In the genomic region with DNA sequence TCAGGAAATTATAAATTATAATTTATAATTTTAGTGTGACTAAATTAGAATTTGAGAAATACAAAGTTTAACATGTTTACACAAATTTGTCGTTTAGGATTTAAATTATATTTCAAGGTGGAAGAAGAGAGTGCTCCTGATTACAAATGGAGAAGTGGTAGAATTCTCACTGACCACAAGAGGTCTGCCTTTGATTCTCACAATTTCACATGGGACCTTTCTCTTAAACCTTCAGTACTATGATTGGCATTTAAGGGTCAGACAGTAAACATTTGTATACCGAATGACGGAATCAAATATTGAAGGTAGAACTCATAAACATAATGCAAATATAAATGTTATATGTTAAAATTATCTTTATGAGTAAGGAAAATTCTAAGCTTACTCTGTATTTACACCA, we compare ENCODE assay signal across 2 cellular contexts.
TF ChIP-seq lines count a peak whose summit lies in the region.

No MANE protein-coding gene starts in this region.

TF ChIP-seq in SK-N-SH, 30 proteins besides CTCF, POLR2A, EP300 and RAD21:
- TF ChIP-seq, protein P1, sequence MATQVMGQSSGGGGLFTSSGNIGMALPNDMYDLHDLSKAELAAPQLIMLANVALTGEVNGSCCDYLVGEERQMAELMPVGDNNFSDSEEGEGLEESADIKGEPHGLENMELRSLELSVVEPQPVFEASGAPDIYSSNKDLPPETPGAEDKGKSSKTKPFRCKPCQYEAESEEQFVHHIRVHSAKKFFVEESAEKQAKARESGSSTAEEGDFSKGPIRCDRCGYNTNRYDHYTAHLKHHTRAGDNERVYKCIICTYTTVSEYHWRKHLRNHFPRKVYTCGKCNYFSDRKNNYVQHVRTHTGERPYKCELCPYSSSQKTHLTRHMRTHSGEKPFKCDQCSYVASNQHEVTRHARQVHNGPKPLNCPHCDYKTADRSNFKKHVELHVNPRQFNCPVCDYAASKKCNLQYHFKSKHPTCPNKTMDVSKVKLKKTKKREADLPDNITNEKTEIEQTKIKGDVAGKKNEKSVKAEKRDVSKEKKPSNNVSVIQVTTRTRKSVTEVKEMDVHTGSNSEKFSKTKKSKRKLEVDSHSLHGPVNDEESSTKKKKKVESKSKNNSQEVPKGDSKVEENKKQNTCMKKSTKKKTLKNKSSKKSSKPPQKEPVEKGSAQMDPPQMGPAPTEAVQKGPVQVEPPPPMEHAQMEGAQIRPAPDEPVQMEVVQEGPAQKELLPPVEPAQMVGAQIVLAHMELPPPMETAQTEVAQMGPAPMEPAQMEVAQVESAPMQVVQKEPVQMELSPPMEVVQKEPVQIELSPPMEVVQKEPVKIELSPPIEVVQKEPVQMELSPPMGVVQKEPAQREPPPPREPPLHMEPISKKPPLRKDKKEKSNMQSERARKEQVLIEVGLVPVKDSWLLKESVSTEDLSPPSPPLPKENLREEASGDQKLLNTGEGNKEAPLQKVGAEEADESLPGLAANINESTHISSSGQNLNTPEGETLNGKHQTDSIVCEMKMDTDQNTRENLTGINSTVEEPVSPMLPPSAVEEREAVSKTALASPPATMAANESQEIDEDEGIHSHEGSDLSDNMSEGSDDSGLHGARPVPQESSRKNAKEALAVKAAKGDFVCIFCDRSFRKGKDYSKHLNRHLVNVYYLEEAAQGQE (IDR thresholded peaks at IDR 0.05; ENCODE audit: low read depth, low read length) = no peak
- TF ChIP-seq RXRA (IDR thresholded peaks at IDR 0.05; ENCODE audit: borderline replicate concordance, low read depth) = no peak
- no peak for TF ChIP-seq YY1 (IDR thresholded peaks at IDR 0.05; ENCODE audit: low read depth)
- no peak for TF ChIP-seq GATA2 (CRISPR knock-in tag; IDR thresholded peaks at IDR 0.05)
- TF ChIP-seq JUND (IDR thresholded peaks at IDR 0.05) = no peak
- no peak for TF ChIP-seq EZH2phosphoT487 (IDR thresholded peaks at IDR 0.05; ENCODE audit: borderline replicate concordance, low read depth)
- no peak for TF ChIP-seq ELF1 (IDR thresholded peaks at IDR 0.05)
- no peak for TF ChIP-seq SIN3A (IDR thresholded peaks at IDR 0.05; ENCODE audit: borderline replicate concordance, low read depth, low read length)
- no peak for TF ChIP-seq FOXM1 (IDR thresholded peaks at IDR 0.05; ENCODE audit: low read depth)
- no peak for TF ChIP-seq TCF12 (IDR thresholded peaks at IDR 0.05)

TF ChIP-seq in SK-N-SH treated with all-trans-retinoic acid at 6 μM for 48 hours, 23 proteins besides CTCF, POLR2A, EP300 and RAD21 (continued from another document):
- TF ChIP-seq, protein P2, sequence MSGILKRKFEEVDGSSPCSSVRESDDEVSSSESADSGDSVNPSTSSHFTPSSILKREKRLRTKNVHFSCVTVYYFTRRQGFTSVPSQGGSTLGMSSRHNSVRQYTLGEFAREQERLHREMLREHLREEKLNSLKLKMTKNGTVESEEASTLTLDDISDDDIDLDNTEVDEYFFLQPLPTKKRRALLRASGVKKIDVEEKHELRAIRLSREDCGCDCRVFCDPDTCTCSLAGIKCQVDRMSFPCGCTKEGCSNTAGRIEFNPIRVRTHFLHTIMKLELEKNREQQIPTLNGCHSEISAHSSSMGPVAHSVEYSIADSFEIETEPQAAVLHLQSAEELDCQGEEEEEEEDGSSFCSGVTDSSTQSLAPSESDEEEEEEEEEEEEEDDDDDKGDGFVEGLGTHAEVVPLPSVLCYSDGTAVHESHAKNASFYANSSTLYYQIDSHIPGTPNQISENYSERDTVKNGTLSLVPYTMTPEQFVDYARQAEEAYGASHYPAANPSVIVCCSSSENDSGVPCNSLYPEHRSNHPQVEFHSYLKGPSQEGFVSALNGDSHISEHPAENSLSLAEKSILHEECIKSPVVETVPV (CRISPR knock-in tag; IDR thresholded peaks at IDR 0.05) = no peak
- no peak for TF ChIP-seq RARB (CRISPR knock-in tag; IDR thresholded peaks at IDR 0.05)
- TF ChIP-seq, protein P3, sequence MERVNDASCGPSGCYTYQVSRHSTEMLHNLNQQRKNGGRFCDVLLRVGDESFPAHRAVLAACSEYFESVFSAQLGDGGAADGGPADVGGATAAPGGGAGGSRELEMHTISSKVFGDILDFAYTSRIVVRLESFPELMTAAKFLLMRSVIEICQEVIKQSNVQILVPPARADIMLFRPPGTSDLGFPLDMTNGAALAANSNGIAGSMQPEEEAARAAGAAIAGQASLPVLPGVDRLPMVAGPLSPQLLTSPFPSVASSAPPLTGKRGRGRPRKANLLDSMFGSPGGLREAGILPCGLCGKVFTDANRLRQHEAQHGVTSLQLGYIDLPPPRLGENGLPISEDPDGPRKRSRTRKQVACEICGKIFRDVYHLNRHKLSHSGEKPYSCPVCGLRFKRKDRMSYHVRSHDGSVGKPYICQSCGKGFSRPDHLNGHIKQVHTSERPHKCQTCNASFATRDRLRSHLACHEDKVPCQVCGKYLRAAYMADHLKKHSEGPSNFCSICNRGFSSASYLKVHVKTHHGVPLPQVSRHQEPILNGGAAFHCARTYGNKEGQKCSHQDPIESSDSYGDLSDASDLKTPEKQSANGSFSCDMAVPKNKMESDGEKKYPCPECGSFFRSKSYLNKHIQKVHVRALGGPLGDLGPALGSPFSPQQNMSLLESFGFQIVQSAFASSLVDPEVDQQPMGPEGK (CRISPR knock-in tag; IDR thresholded peaks at IDR 0.05; ENCODE audit: borderline replicate concordance) = no peak
